ENCODE assay signal across 8 cellular contexts in the genomic region with DNA sequence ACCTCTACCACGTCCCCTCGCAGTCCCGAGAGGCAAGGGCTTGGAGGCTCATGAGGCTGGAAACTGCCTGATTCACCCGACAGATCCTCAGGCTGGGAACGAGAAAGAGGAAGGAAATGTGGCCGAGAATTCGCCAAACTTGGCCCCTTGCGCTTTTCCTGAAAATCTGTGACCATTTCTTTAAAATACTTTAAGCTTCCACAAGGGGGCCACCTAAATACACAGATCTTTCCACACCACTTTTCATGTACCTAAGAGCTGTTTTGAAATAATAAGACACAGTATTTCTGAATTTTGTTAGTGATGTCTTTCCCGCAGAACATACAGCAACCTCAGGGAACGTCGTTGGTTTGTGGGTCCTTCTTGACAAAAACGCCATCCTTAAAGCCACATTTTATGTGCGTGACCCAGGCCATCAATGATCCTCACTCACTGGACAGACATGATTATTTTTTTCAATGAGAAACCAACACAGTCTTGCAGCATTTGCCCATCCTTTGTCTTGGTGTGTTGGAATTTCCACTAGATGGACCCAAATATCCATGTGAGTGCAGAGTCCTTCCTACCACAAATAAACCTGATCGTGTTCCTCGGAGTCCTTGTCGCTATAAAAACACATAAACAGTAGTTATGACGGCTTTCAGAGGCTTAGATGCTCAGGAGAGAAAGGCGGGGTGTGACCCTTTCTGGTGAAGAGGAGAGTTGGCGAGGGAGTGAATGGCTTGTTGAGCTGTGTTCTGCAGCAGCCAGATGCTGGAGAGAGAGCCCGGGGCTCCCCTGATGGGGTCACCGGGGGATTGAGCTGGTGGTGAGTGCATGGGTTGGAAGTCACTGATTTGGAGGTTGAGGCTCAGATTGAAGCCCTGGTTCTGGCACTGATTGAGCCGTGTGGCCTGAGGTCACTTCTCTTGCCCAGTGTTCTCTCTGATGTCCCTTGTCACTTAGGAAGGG. TPM values are rescaled to one million over a fixed set of nuclear protein-coding genes. Genes with fewer than 3 reads are reported as not detected.
A peak's percentile ranks its signal among the peaks of the same experiment; 100 is the strongest.
DNase-seq lines count a peak whose midpoint lies in the region; ATAC-seq and TF ChIP-seq lines count a peak whose summit lies in the region.

No MANE protein-coding gene starts in this region.

- H3K79me2 ChIP-seq in fibroblast of lung (ENCODE audit: control insufficient read depth, insufficient read depth, low read length) (no peaks in the 10 kb centered on the region), trophoblast cell (ENCODE audit: control insufficient read depth, insufficient read depth, low read length, poor library complexity) (no peaks in the 10 kb centered on the region)

- peak; percentile 67 for DNase-seq in DMS 273 (lab: John Stamatoyannopoulos, UW; ENCODE audit: unreplicated experiment)
- DNase-seq in DMS 273 treated with DMSO at 0.1 percent for 48 hours (lab: John Stamatoyannopoulos, UW): no peak
- peak; percentile 26 for DNase-seq in LHCN-M2 (ENCODE audit: low read depth)
- DNase-seq in SHP77 treated with DMSO at 0.1 percent for 48 hours (lab: John Stamatoyannopoulos, UW): peak; percentile 19
- peak; percentile 19 to 76 for DNase-seq in fibroblast of lung (ENCODE audit: low read depth in 2 of 2)
- DNase-seq in trophoblast cell: peak in 1 of 2 donors; percentile 66
- no peak for DNase-seq in OCI-M2 (lab: John Stamatoyannopoulos, UW; ENCODE audit: unreplicated experiment)

- H3K9me3 ChIP-seq in fibroblast of lung (ENCODE audit: control insufficient read depth, insufficient read depth, low read depth, low read length) (no peaks in the 10 kb centered on the region), trophoblast cell (ENCODE audit: insufficient read depth, low read depth, low read length) (peaks cover 1% of the 10 kb centered on the region)

- no peak overlapping the region for H2BK12ac ChIP-seq in trophoblast cell (ENCODE audit: low read length)

- no peak overlapping the region for H4K12ac ChIP-seq in trophoblast cell (ENCODE audit: low read depth, low read length)

- H2AFZ ChIP-seq in fibroblast of lung (ENCODE audit: low read length): no peak overlapping the region
- no peak overlapping the region for H2AFZ ChIP-seq in trophoblast cell (ENCODE audit: insufficient read depth, low read length, poor library complexity)

- no CpG with 5 or more reads among the region's 22 CpGs for WGBS in trophoblast cell (ENCODE audit: extremely low coverage, insufficient coverage, insufficient read length)

- no peaks in the 10 kb centered on the region for H4K20me1 ChIP-seq in fibroblast of lung (ENCODE audit: control insufficient read depth, extremely low read depth, insufficient read depth, low read length)

- H3K4me1 ChIP-seq in fibroblast of lung (ENCODE audit: control insufficient read depth, extremely low read depth, insufficient read depth, low read length) (no peaks in the 10 kb centered on the region), trophoblast cell (ENCODE audit: control insufficient read depth in 1 of 2, insufficient read depth in 2 of 2, low read length in 2 of 2) (peaks cover 0 to 3% of the 10 kb centered on the region in 2 experiments)

- TF ChIP-seq CTCF in fibroblast of lung (conservative IDR thresholded peaks at IDR 0.05 in 1 of 2, IDR thresholded peaks at IDR 0.05 in 1 of 2; ENCODE audit: low read depth in 1 of 2, low read length in 2 of 2): peak; percentile 51 to 52

- H3K14ac ChIP-seq in trophoblast cell (ENCODE audit: low read length): no peak overlapping the region

- no peaks in the 10 kb centered on the region for H3K36me3 ChIP-seq in fibroblast of lung (ENCODE audit: control insufficient read depth, insufficient read depth, low read length)
- H3K36me3 ChIP-seq in trophoblast cell (ENCODE audit: control insufficient read depth in 1 of 2, insufficient read depth in 2 of 2, low read length in 2 of 2): no peaks in the 10 kb centered on the region

- no peak overlapping the region for H3K18ac ChIP-seq in trophoblast cell (ENCODE audit: low read length)

- no peak overlapping the region for H4K91ac ChIP-seq in trophoblast cell (ENCODE audit: low read depth, low read length)

- H3K79me1 ChIP-seq in trophoblast cell (ENCODE audit: low read length): no peaks in the 10 kb centered on the region

- ATAC-seq in HG02678 (IDR thresholded peaks at IDR 0.05; ENCODE audit: unreplicated experiment): no peak

- no peak overlapping the region for H2BK5ac ChIP-seq in trophoblast cell (ENCODE audit: low read depth, low read length, poor library complexity)

- H3K27me3 ChIP-seq in fibroblast of lung (ENCODE audit: control insufficient read depth, insufficient read depth, low read length) (peaks cover 4% of the 10 kb centered on the region), trophoblast cell (ENCODE audit: insufficient read depth, low read length) (no peaks in the 10 kb centered on the region)

- no peak overlapping the region for H3K4ac ChIP-seq in trophoblast cell (ENCODE audit: low read depth, low read length)

- no peak overlapping the region for H2BK120ac ChIP-seq in trophoblast cell (ENCODE audit: insufficient read depth, low read length, poor library complexity)

- H3K9ac ChIP-seq in fibroblast of lung (ENCODE audit: insufficient read depth, low read length) (no peak overlapping the region), trophoblast cell (ENCODE audit: low read length) (no peak overlapping the region)

- no peak overlapping the region for H3K4me2 ChIP-seq in fibroblast of lung (ENCODE audit: extremely low read depth, insufficient read depth, low read length)
- H3K4me2 ChIP-seq in trophoblast cell (ENCODE audit: low read length): peak overlapping the region; percentile 53

- no peak overlapping the region for H3K4me3 ChIP-seq in fibroblast of lung (replicated peaks in 1 of 4; ENCODE audit: control extremely low read depth in 1 of 4, insufficient read depth in 1 of 4, low read depth in 3 of 4, low read length in 4 of 4)
- H3K4me3 ChIP-seq in trophoblast cell (ENCODE audit: low read depth, low read length): no peak overlapping the region

- H3K27ac ChIP-seq in fibroblast of lung (ENCODE audit: insufficient read depth, low read length) (no peak overlapping the region), trophoblast cell (ENCODE audit: low read depth, low read length) (no peak overlapping the region)

- H4K8ac ChIP-seq in trophoblast cell (ENCODE audit: low read depth, low read length): no peak overlapping the region

- no peak overlapping the region for H3K23ac ChIP-seq in trophoblast cell (ENCODE audit: low read length)

- no peak overlapping the region for H2AK5ac ChIP-seq in trophoblast cell (ENCODE audit: low read length)

RNA-seq across cellular contexts. Expression of a gene that starts 25.0 kb away (rescaled TPM):
- not detected in 2 replicates for total RNA-seq in LHCN-M2 (2014; rRNA removed)
- polyA plus RNA-seq in LHCN-M2 (2012): not detected
- not detected in 2 replicates for total RNA-seq in fibroblast of lung
- polyA plus RNA-seq in fibroblast of lung: not detected in 2 replicates
- polyA plus RNA-seq in fibroblast of lung (2012): not detected in 2 replicates
- not detected in 2 replicates for polyA minus RNA-seq in fibroblast of lung (ENCODE audit: low replicate concordance)
- not detected in 2 replicates for polyA plus RNA-seq in trophoblast cell (2013)

Comparison
In these comparisons a context has a peak if more than half of its experiments do, and no peak if none do; other contexts are left out.
1. DNase-seq: peak in DMS 273 (single experiment), LHCN-M2 (single experiment), SHP77 treated with DMSO at 0.1 percent for 48 hours (single experiment) and fibroblast of lung (2 of 2); none in DMS 273 treated with DMSO at 0.1 percent for 48 hours (single experiment) and OCI-M2 (single experiment).